ENCODE assay signal across 6 cellular contexts in genomic region chr10:128796513-128796912, GRCh38.
"Had no signal": no experiment of that assay in that cellular context is flagged by ENCODE, and none has a peak within 500 bp of the region (broad histone marks: within the 10 kb centered on the region; RNA-seq: fewer than 3 reads in every experiment).

No MANE protein-coding gene starts in this region.

- DNase-seq: IMR-90, KBM-7 had no signal

- ATAC-seq: HepG2, K562 had no signal

- H3K4me3 ChIP-seq: K562 had no signal

- H3K36me3 Mint-ChIP-seq: IgD-negative memory B cell had no signal

- H3K27me3 Mint-ChIP-seq: IgD-negative memory B cell had no signal

- H3K27ac ChIP-seq: HL-60 had no signal

- H3K27ac Mint-ChIP-seq: IgD-negative memory B cell had no signal

- H3K4me1 Mint-ChIP-seq: IgD-negative memory B cell had no signal

- H3K4me3 Mint-ChIP-seq: IgD-negative memory B cell had no signal
